18 cellular contexts compared by ENCODE assay signal in genomic region chr5:75335486-75335885, GRCh38. TPM values are rescaled to one million over a fixed set of nuclear protein-coding genes. Genes with fewer than 3 reads are reported as not detected.
DNase-seq lines count a peak whose midpoint lies in the region; FAIRE-seq and TF ChIP-seq lines count a peak whose summit lies in the region.
"Had no signal": no experiment of that assay in that cellular context is flagged by ENCODE, and none has a peak within 500 bp of the region (broad histone marks: within the 10 kb centered on the region; RNA-seq: fewer than 3 reads in every experiment).

No MANE protein-coding gene starts in this region.

- no peak overlapping the region for H2BK5ac ChIP-seq in H1 (ENCODE audit: low read depth, low read length)

- H2BK12ac ChIP-seq in H1 (ENCODE audit: low read depth, low read length): no peak overlapping the region

- WGBS in GM23248 (ENCODE audit: low coverage in 1 of 2, low lambda C conversion rate in 2 of 2, missing lambda C conversion rate in 2 of 2), 2 experiments: 79 to 92% methylated on average over 2 of the region's 2 CpGs
- whole genome bisulfite sequencing in H1 (ENCODE audit: extremely low coverage in 1 of 2, insufficient coverage in 1 of 2, insufficient read length in 1 of 2, insufficient replicate concordance in 2 of 2, low coverage in 1 of 2, low lambda C conversion rate in 2 of 2, missing lambda C conversion rate in 1 of 2), 2 experiments: 86% methylated on average over 2 of the region's 2 CpGs; no CpG with 5 or more reads in 1 of the 2 experiments

- H4K20me1 ChIP-seq in GM23248 (ENCODE audit: insufficient read depth) (no peaks in the 10 kb centered on the region), H1 (replicated peaks in 1 of 2; ENCODE audit: control insufficient read depth in 1 of 2, insufficient read depth in 2 of 2, low read length in 2 of 2) (peaks cover 11% of the 10 kb centered on the region in 2 experiments)

- H3K4me3 ChIP-seq in GM23248: no peak overlapping the region
- H3K4me3 ChIP-seq in H1 (ENCODE audit: extremely low read depth in 1 of 4, insufficient read depth in 2 of 4, low read depth in 3 of 4, low read length in 4 of 4): 0 out of 8 replicates have a peak overlapping the region, but pooled peaks of 1 of the 4 experiments have one; percentile 84
- peak overlapping the region in 1 of 2 experiments; percentile 87 for H3K4me3 ChIP-seq in neutrophil (ENCODE audit: low read depth in 1 of 2, low read length in 1 of 2)
- no peak overlapping the region for H3K4me3 ChIP-seq in Caco-2 (ENCODE audit: low read depth, low read length)

- no peak overlapping the region for H2BK15ac ChIP-seq in H1 (ENCODE audit: low read length)

- H3K56ac ChIP-seq in H1 (replicated peaks; ENCODE audit: insufficient read length, low read depth, low read length): no peak overlapping the region

- DNase-seq in GM23248 (no peak), NAMALWA (ENCODE audit: low spot score) (peak; percentile 15), H1 (ENCODE audit: low read depth in 1 of 2, low spot score in 2 of 2) (no peak), retina (no peak), NCI-H446 (lab: John Stamatoyannopoulos, UW) (no peak), SW480 (ENCODE audit: low spot score) (no peak), Caco-2 (no peak)
- DNase-seq: activated gamma-delta T cell treated with Interleukin-2 at 50 U/mL for 16 hours; activated T-cell treated with anti-CD3 and anti-CD28 coated beads, Interleukin-2, amount 50 U/mL, for 1 hour; endodermal cell; GF-D8; natural killer cell; NK-92 treated with Interleukin-12 subunit alpha and Interleukin-12 subunit beta, amount 100 ng/mL, for 24 hours; posterior cingulate gyrus had no signal

- H3K27me3 ChIP-seq in GM23248 (replicated peaks; ENCODE audit: insufficient read depth): no peaks in the 10 kb centered on the region
- no peaks in the 10 kb centered on the region for H3K27me3 ChIP-seq in H1 (replicated peaks in 1 of 4; ENCODE audit: control insufficient read depth in 3 of 4, extremely low read depth in 1 of 4, insufficient read depth in 3 of 4, low read length in 3 of 4)
- H3K27me3 ChIP-seq in neutrophil: no peaks in the 10 kb centered on the region
- H3K27me3 ChIP-seq in Caco-2 (replicated peaks; ENCODE audit: control insufficient read depth, insufficient read depth, low read length): no peaks in the 10 kb centered on the region
- H3K27me3 ChIP-seq: colonic mucosa had no signal

- POLR2A ChIA-PET in H1 (lab: Charles Lee; ENCODE audit: partially characterized antibody): no interaction called here
- POLR2A ChIA-PET in Caco-2 (lab: Charles Lee): no interaction called here

- H2AFZ ChIP-seq in GM23248 (peak overlapping the region; percentile 88; the same call in 1 of the 2 replicates), H1 (ENCODE audit: low read length) (no peak overlapping the region)

- no peak overlapping the region for H4K8ac ChIP-seq in H1 (ENCODE audit: extremely low read depth, insufficient read depth, low read length)

- peaks cover 4% of the 10 kb centered on the region for H3K23me2 ChIP-seq in H1 (ENCODE audit: low read depth, low read length)

- H3K4me2 ChIP-seq in GM23248 (ENCODE audit: unreplicated experiment): no peak overlapping the region
- H3K4me2 ChIP-seq in H1 (ENCODE audit: insufficient read depth in 1 of 2, low read depth in 2 of 2, low read length in 2 of 2): peak overlapping the region in 1 of 2 experiments; percentile 98; a peak in 1 of 4 replicates

- no peak overlapping the region for H2BK20ac ChIP-seq in H1 (ENCODE audit: low read length)

- no peaks in the 10 kb centered on the region for H3K9me3 Mint-ChIP-seq in Caco-2 (ENCODE audit: unreplicated experiment)
- H3K9me3 Mint-ChIP-seq: CD4-positive, alpha-beta memory T cell; endodermal cell; mesothelial cell of epicardium; natural killer cell had no signal

- H3K14ac ChIP-seq in H1 (ENCODE audit: insufficient read length): no peak overlapping the region

- TF ChIP-seq CTCF in H1 (IDR thresholded peaks at IDR 0.05; ENCODE audit: control extremely low read depth in 1 of 3, insufficient read depth in 1 of 3, low read depth in 1 of 3, low read length in 3 of 3) (no peak), neutrophil (IDR thresholded peaks at IDR 0.05) (no peak), Caco-2 (IDR thresholded peaks at IDR 0.05; ENCODE audit: insufficient read depth in 1 of 2, low read depth in 1 of 2, low read length in 1 of 2, severe bottlenecking in 1 of 2, unreplicated experiment in 1 of 2) (no peak)

- no peaks in the 10 kb centered on the region for H3K36me3 ChIP-seq in GM23248 (ENCODE audit: low read depth)
- H3K36me3 ChIP-seq in H1 (ENCODE audit: control insufficient read depth in 2 of 4, insufficient read depth in 4 of 4, low read length in 3 of 4): peaks cover 0 to 7% (median under 1%) of the 10 kb centered on the region in 4 experiments; a peak in 2 of 8 replicates
- H3K36me3 ChIP-seq in neutrophil: no peaks in the 10 kb centered on the region
- no peaks in the 10 kb centered on the region for H3K36me3 ChIP-seq in Caco-2 (ENCODE audit: control insufficient read depth, insufficient read depth, low read length)
- H3K36me3 ChIP-seq: colonic mucosa had no signal

- TF ChIP-seq RAD21 in H1 (IDR thresholded peaks at IDR 0.05 in 1 of 2, conservative IDR thresholded peaks at IDR 0.05 in 1 of 2; ENCODE audit: low read depth in 2 of 2, low read length in 2 of 2): no peak

- CTCF ChIA-PET in H1 (lab: Charles Lee; ENCODE audit: partially characterized antibody) (no interaction called here), Caco-2 (lab: Charles Lee) (no interaction called here)

- H3K27ac ChIP-seq in GM23248 (no peak overlapping the region), H1 (ENCODE audit: low read depth, low read length) (no peak overlapping the region), neutrophil (peak overlapping the region; percentile 96)

- H4K91ac ChIP-seq in H1 (replicated peaks; ENCODE audit: insufficient read length, low read length): no peak overlapping the region

- no TSS peak for BruUV-seq in Caco-2 (replicated peaks; lab: Mats Ljungman, UMichigan)

- H3K79me2 ChIP-seq in GM23248 (ENCODE audit: insufficient read depth) (peaks cover 33% of the 10 kb centered on the region), H1 (ENCODE audit: control insufficient read depth in 1 of 2, insufficient read depth in 2 of 2, low read length in 2 of 2) (peaks cover 25 to 33% of the 10 kb centered on the region in 2 experiments)

- H3K9ac ChIP-seq in GM23248 (no peak overlapping the region; the same call in 1 of the 2 replicates), H1 (replicated peaks in 1 of 4; ENCODE audit: extremely low read depth in 1 of 4, low read depth in 3 of 4, low read length in 3 of 4) (no peak overlapping the region)

- H3K9me2 ChIP-seq in GM23248 (ENCODE audit: insufficient read depth): no peaks in the 10 kb centered on the region

- H4K5ac ChIP-seq in H1 (ENCODE audit: insufficient read length, low read depth, low read length): no peak overlapping the region

- no peak overlapping the region for H3K4me3 Mint-ChIP-seq in Caco-2 (ENCODE audit: unreplicated experiment)
- H3K4me3 Mint-ChIP-seq: CD4-positive, alpha-beta memory T cell; endodermal cell; mesothelial cell of epicardium; natural killer cell had no signal

- peaks cover 7% of the 10 kb centered on the region; the same call in 1 of the 2 replicates for H3F3A ChIP-seq in GM23248 (ENCODE audit: insufficient read depth)

- H3K27me3 Mint-ChIP-seq in Caco-2 (ENCODE audit: insufficient read depth, unreplicated experiment): no peaks in the 10 kb centered on the region
- H3K27me3 Mint-ChIP-seq: CD4-positive, alpha-beta memory T cell had no signal

- H3K79me1 ChIP-seq in H1 (ENCODE audit: low read depth, low read length): no peaks in the 10 kb centered on the region

- H3K9me3 ChIP-seq in GM23248 (ENCODE audit: low read depth) (no peaks in the 10 kb centered on the region), H1 (ENCODE audit: insufficient read depth in 2 of 2, low read depth in 1 of 2, low read length in 1 of 2) (no peaks in the 10 kb centered on the region; a peak in 1 of 4 replicates), neutrophil (no peaks in the 10 kb centered on the region), Caco-2 (no peaks in the 10 kb centered on the region)
- H3K9me3 ChIP-seq: colonic mucosa had no signal

- H3K18ac ChIP-seq in H1 (ENCODE audit: extremely low read depth, low read length): no peak overlapping the region

- no peak overlapping the region for H3K23ac ChIP-seq in H1 (ENCODE audit: insufficient read length)

- intact Hi-C loops in Caco-2 (cut with micrococcal nuclease; ENCODE audit: unreplicated experiment): loop anchor here (5.0 to 10.0 kb wide), 3 partner anchors 177 to 391 kb away; partner anchors contain the start of genes CERT1, GCNT4 and POLK

- in situ Hi-C loops in GM23248 (cut with MboI): no loop called here

- H2BK120ac ChIP-seq in H1 (replicated peaks; ENCODE audit: low read depth, low read length): peak overlapping the region; percentile 1

- no peak overlapping the region for H2AK5ac ChIP-seq in H1 (ENCODE audit: low read depth, low read length)

- no peak for TF ChIP-seq EP300 in H1 (IDR thresholded peaks at IDR 0.05; ENCODE audit: borderline replicate concordance in 1 of 2, low read depth in 2 of 2, low read length in 2 of 2)

- peaks cover 15% of the 10 kb centered on the region for H3K36me3 Mint-ChIP-seq in Caco-2 (ENCODE audit: insufficient read depth, unreplicated experiment)
- H3K36me3 Mint-ChIP-seq: mesothelial cell of epicardium, natural killer cell had no signal

- peaks cover 18% of the 10 kb centered on the region for H3K4me1 ChIP-seq in GM23248 (ENCODE audit: insufficient read depth)
- H3K4me1 ChIP-seq in H1 (replicated peaks in 1 of 4; ENCODE audit: control insufficient read depth in 3 of 4, insufficient read depth in 4 of 4, low read length in 3 of 4): peaks cover 0 to 3% (median 2%) of the 10 kb centered on the region in 4 experiments; a peak in 3 of 7 replicates
- peaks cover 27 to 33% of the 10 kb centered on the region in 2 experiments for H3K4me1 ChIP-seq in neutrophil (ENCODE audit: control insufficient read depth in 1 of 2, insufficient read depth in 1 of 2, low read depth in 1 of 2, low read length in 1 of 2)
- H3K4me1 ChIP-seq in Caco-2: peaks cover 37% of the 10 kb centered on the region
- H3K4me1 ChIP-seq: colonic mucosa had no signal

- FAIRE-seq in H1 (lab: Jason Lieb, UNC): no peak

- H3K4ac ChIP-seq in H1 (replicated peaks; ENCODE audit: insufficient read length, low read depth, low read length): no peak overlapping the region

- no peak overlapping the region for H3K27ac Mint-ChIP-seq in Caco-2 (ENCODE audit: unreplicated experiment)
- H3K27ac Mint-ChIP-seq: CD4-positive, alpha-beta memory T cell; endodermal cell; mesothelial cell of epicardium; natural killer cell had no signal

- H3K4me1 Mint-ChIP-seq in Caco-2 (ENCODE audit: low read depth, unreplicated experiment): peaks cover 8% of the 10 kb centered on the region

- TF ChIP-seq POLR2A in H1 (IDR thresholded peaks at IDR 0.05; ENCODE audit: control extremely low read depth in 1 of 2, low read depth in 2 of 2, low read length in 2 of 2): no peak

RNA-seq across cellular contexts. Expression of gene HMGCR, which starts 1.5 kb away (rescaled TPM):
- total RNA-seq in GM23248 (2014; rRNA removed; shearing (Covaris generic)): 18.1 and 34.0 TPM in 2 replicates
- polyA plus RNA-seq in GM23248 (2016; fragmentation: Nextera tagmentation; extraction: Ambion mirVana) (14.4 and 17.3 TPM in 2 replicates), H1 (2011; rRNA removed) (33.7 and 45.8 TPM in 2 replicates)
- total RNA-seq in H1 (2021; fragmentation: NEBNext Ultra II Directional; extraction: Animal tissue kit (Norgen Biotek cat#: 25700)): 199 and 217 TPM in 2 replicates
- polyA plus RNA-seq in H1 (2011; cell fraction: cytosol; rRNA removed): 60.0 TPM
- 50.7 TPM for polyA plus RNA-seq in H1 (2011; cell fraction: nucleus; rRNA removed)
- polyA plus RNA-seq in H1 (2012, experiment 1 of 2): 108 to 214 TPM (median 150 TPM) in 4 replicates
- polyA plus RNA-seq in H1 (2012, experiment 2 of 2): 7.0 TPM
- 252 TPM for polyA plus RNA-seq in H1 (2013, experiment 1 of 2)
- polyA plus RNA-seq in H1 (2013, experiment 2 of 2): 276 TPM
- polyA minus RNA-seq in H1 (2011; rRNA and poly(A)+ RNA removed): 194 and 226 TPM in 2 replicates
- 95.8 TPM for polyA minus RNA-seq in H1 (2011; cell fraction: cytosol; rRNA and poly(A)+ RNA removed)
- polyA minus RNA-seq in H1 (2011; cell fraction: nucleus; rRNA and poly(A)+ RNA removed): 148 TPM
- total RNA-seq in Caco-2 (2022): 164 and 167 TPM in 2 replicates
